19 cellular contexts compared by ENCODE assay signal in genomic region chr7:56003749-56004148, GRCh38. TPM values are rescaled to one million over a fixed set of nuclear protein-coding genes. Genes with fewer than 3 reads are reported as not detected.
DNase-seq lines count a peak whose midpoint lies in the region; ATAC-seq, FAIRE-seq and TF ChIP-seq lines count a peak whose summit lies in the region.
"Had no signal": no experiment of that assay in that cellular context is flagged by ENCODE, and none has a peak within 500 bp of the region (broad histone marks: within the 10 kb centered on the region; RNA-seq: fewer than 3 reads in every experiment).

No MANE protein-coding gene starts in this region.

- no peak overlapping the region for H3K4me3 ChIP-seq in BLaER1
- no peak overlapping the region for H3K4me3 ChIP-seq in K562
- H3K4me3 ChIP-seq: BLaER1 treated with 17β-estradiol and CSF1 and Interleukin-3, amounts not matched to agents 10 nM and 100 nM had no signal

- no peak for TF ChIP-seq CTCF in K562 (IDR thresholded peaks at IDR 0.05 in 2 of 3, conservative IDR thresholded peaks at IDR 0.05 in 1 of 3; ENCODE audit: insufficient read depth in 2 of 3, low read depth in 1 of 3, low read length in 3 of 3)

- 0 out of 2 replicates have a peak overlapping the region, but pooled peaks have one; percentile 13 for H2AFZ ChIP-seq in K562 (ENCODE audit: low read depth, low read length)

- ATAC-seq in K562 (no peak), GM19023 (IDR thresholded peaks at IDR 0.05; ENCODE audit: unreplicated experiment) (no peak)
- ATAC-seq: CD8-positive, alpha-beta T cell had no signal

- H3K79me2 ChIP-seq in K562 (ENCODE audit: control insufficient read depth, insufficient read depth, low read length), result no peaks in the 10 kb centered on the region

- in situ Hi-C loops in K562 (cut with MboI), result loop anchor here (5.0 kb wide), 1 partner anchor 69 kb away; no protein-coding TSS in a partner anchor

- TF ChIP-seq POLR2A in K562 (conservative IDR thresholded peaks at IDR 0.05), result no peak

- H3K27ac ChIP-seq in BLaER1 (no peak overlapping the region), K562 (ENCODE audit: extremely low read depth, low read depth, low read length) (no peak overlapping the region)
- H3K27ac ChIP-seq: BLaER1 treated with 17β-estradiol and CSF1 and Interleukin-3, amounts not matched to agents 10 nM and 100 nM; C4-2B had no signal

- no TSS peak for BruUV-seq in K562 (replicated peaks; lab: Mats Ljungman, UMichigan)

- POLR2A ChIA-PET in K562 (lab: Yijun Ruan, JAX), result no interaction called here

- no peak for TF ChIP-seq RAD21 in K562 (CRISPR knock-in tag; conservative IDR thresholded peaks at IDR 0.05 in 1 of 2, IDR thresholded peaks at IDR 0.05 in 1 of 2)

- H3K4me1 ChIP-seq in BLaER1, result peaks cover 39% of the 10 kb centered on the region
- H3K4me1 ChIP-seq in K562 (replicated peaks in 1 of 2; ENCODE audit: control insufficient read depth in 2 of 2, insufficient read depth in 2 of 2, low read length in 2 of 2), result no peaks in the 10 kb centered on the region; a peak in 1 of 5 replicates
- H3K4me1 ChIP-seq: BE2C had no signal

- H3K4me2 ChIP-seq in BLaER1, result peak overlapping the region; percentile 24; the same call in 1 of the 2 replicates
- H3K4me2 ChIP-seq in K562 (ENCODE audit: insufficient read depth, low read length), result no peak overlapping the region

- no peaks in the 10 kb centered on the region for H3K9me1 ChIP-seq in K562 (ENCODE audit: control insufficient read depth, insufficient read depth, low read length)

- CTCF ChIA-PET in K562 (lab: Yijun Ruan, JAX; ENCODE audit: low intra/inter-chr PET ratio), result interaction anchor here (1.9 kb wide), 1 partner anchor 71 kb away, joined by 6 read pairs; no protein-coding TSS in a partner anchor

- H3K36me3 ChIP-seq in BLaER1, result peaks cover 16% of the 10 kb centered on the region
- peaks cover 8% of the 10 kb centered on the region; the same call in 2 of the 3 replicates for H3K36me3 ChIP-seq in K562 (ENCODE audit: control insufficient read depth, insufficient read depth, low read length)

- TF ChIP-seq EP300 in K562 (IDR thresholded peaks at IDR 0.05; ENCODE audit: low read length), result no peak

- DNase-seq in K562 (ENCODE audit: extremely low read depth in 1 of 4, low spot score in 3 of 4), result peak in 1 of 4 experiments; percentile 7
- no peak for DNase-seq in activated CD4-positive, alpha-beta T cell treated with anti-CD3 and anti-CD28 coated beads, Interleukin-2, amount 50 U/mL, for 1 hour
- DNase-seq: 8988T; ACHN; BE2C; Caco-2; Calu3; CD4-positive, alpha-beta T cell; CD8-positive, alpha-beta T cell; DMS79 treated with DMSO at 0.1 percent for 48 hours; GF-D8 had no signal

- no peaks in the 10 kb centered on the region for H3K9me3 ChIP-seq in BLaER1
- no peaks in the 10 kb centered on the region for H3K9me3 ChIP-seq in K562 (replicated peaks; ENCODE audit: control insufficient read depth, insufficient read depth, low read depth, low read length)
- H3K9me3 ChIP-seq: BE2C; BLaER1 treated with 17β-estradiol and CSF1 and Interleukin-3, amounts not matched to agents 10 nM and 100 nM; Caco-2 had no signal

- H3K27me3 ChIP-seq in BLaER1, result no peaks in the 10 kb centered on the region
- no peaks in the 10 kb centered on the region for H3K27me3 ChIP-seq in K562 (ENCODE audit: control insufficient read depth in 2 of 2, insufficient read depth in 2 of 2, low read length in 2 of 2)
- H3K27me3 ChIP-seq: BE2C; BLaER1 treated with 17β-estradiol and CSF1 and Interleukin-3, amounts not matched to agents 10 nM and 100 nM had no signal

- H3K9ac ChIP-seq in BLaER1 (no peak overlapping the region), K562 (ENCODE audit: insufficient read depth in 1 of 2, low read depth in 2 of 2, low read length in 2 of 2) (no peak overlapping the region)
- H3K9ac ChIP-seq: BLaER1 treated with 17β-estradiol and CSF1 and Interleukin-3, amounts not matched to agents 10 nM and 100 nM had no signal

- WGBS in K562 (ENCODE audit: insufficient coverage, low coverage, missing lambda C conversion rate), result 50% methylated on average over 3 of the region's 4 CpGs

- H4K20me1 ChIP-seq in BLaER1 (no peaks in the 10 kb centered on the region), K562 (replicated peaks; ENCODE audit: control insufficient read depth, insufficient read depth, low read length) (no peaks in the 10 kb centered on the region)
- H4K20me1 ChIP-seq: BLaER1 treated with 17β-estradiol and CSF1 and Interleukin-3, amounts not matched to agents 10 nM and 100 nM had no signal

- no peak for FAIRE-seq in K562 (lab: Jason Lieb, UNC)
- FAIRE-seq: A204.1, D721Med, G401.6, GM12891 had no signal

- intact Hi-C loops in K562 (cut with micrococcal nuclease), result loop anchor here (1.0 kb wide), 1 partner anchor 71 kb away; no protein-coding TSS in a partner anchor

RNA-seq across cellular contexts. Expression of gene NIPSNAP2, which starts 39.4 kb away (rescaled TPM):
- total RNA-seq in K562 (2011; cell fraction: chromatin; rRNA removed; ENCODE audit: low replicate concordance), result 39.0 and 69.5 TPM in 2 replicates
- total RNA-seq in K562 (2011; cell fraction: nucleolus; rRNA removed), result 43.2 and 44.0 TPM in 2 replicates
- total RNA-seq in K562 (2011; cell fraction: nucleoplasm; rRNA removed), result 62.8 and 87.3 TPM in 2 replicates
- total RNA-seq in K562 (2014; rRNA removed) (46.0 and 73.7 TPM in 2 replicates), K562 (2014; rRNA removed; fragmentation: Illumina TruSeq; extraction: Trizol) (68.4 and 77.2 TPM in 2 replicates), K562 (2015; rRNA removed; fragmentation: Illumina TruSeq; extraction: Trizol) (61.3 and 62.8 TPM in 2 replicates), K562 (2021) (52.5 and 52.7 TPM in 2 replicates)
- polyA plus RNA-seq in K562 (2011; rRNA removed) (100 and 107 TPM in 2 replicates), K562 (2014; fragmentation: Illumina TruSeq; extraction: Trizol) (65.8 and 79.4 TPM in 2 replicates), K562 (2014; fragmentation: Nextera tagmentation; extraction: Ambion mirVana) (10 to 100 TPM; 24.9 to 30.4 TPM), K562 (2014; rRNA removed) (53.0 and 53.9 TPM in 2 replicates)
- polyA plus RNA-seq in K562 (2011; cell fraction: cytosol; rRNA removed), result 23.7 and 44.2 TPM in 2 replicates
- 25.7 and 44.6 TPM in 2 replicates for polyA plus RNA-seq in K562 (2011; cell fraction: nucleus; rRNA removed)
- polyA plus RNA-seq in K562 (2012), result 42.3 and 52.0 TPM in 2 replicates
- polyA minus RNA-seq in K562 (2011; rRNA and poly(A)+ RNA removed), result 70.9 and 89.4 TPM in 2 replicates
- 24.7 and 34.9 TPM in 2 replicates for polyA minus RNA-seq in K562 (2011; cell fraction: cytosol; rRNA and poly(A)+ RNA removed)
- 44.0 and 55.2 TPM in 2 replicates for polyA minus RNA-seq in K562 (2011; cell fraction: nucleus; rRNA and poly(A)+ RNA removed)

RNA-seq across cellular contexts. Expression of gene PSPH, which starts 47.5 kb away (rescaled TPM):
- total RNA-seq in K562 (2011; cell fraction: chromatin; rRNA removed; ENCODE audit: low replicate concordance), result 28.4 and 41.0 TPM in 2 replicates
- total RNA-seq in K562 (2011; cell fraction: nucleolus; rRNA removed), result 25.8 and 26.8 TPM in 2 replicates
- 42.1 and 43.0 TPM in 2 replicates for total RNA-seq in K562 (2011; cell fraction: nucleoplasm; rRNA removed)
- total RNA-seq in K562 (2014; rRNA removed) (29.1 and 46.8 TPM in 2 replicates), K562 (2014; rRNA removed; fragmentation: Illumina TruSeq; extraction: Trizol) (16.6 and 17.8 TPM in 2 replicates), K562 (2015; rRNA removed; fragmentation: Illumina TruSeq; extraction: Trizol) (12.1 and 13.8 TPM in 2 replicates), K562 (2021) (20.9 and 21.5 TPM in 2 replicates)
- polyA plus RNA-seq in K562 (2011; rRNA removed) (18.2 and 20.2 TPM in 2 replicates), K562 (2014; fragmentation: Illumina TruSeq; extraction: Trizol) (25.0 and 29.6 TPM in 2 replicates), K562 (2014; fragmentation: Nextera tagmentation; extraction: Ambion mirVana) (1 to 10 TPM; 6.3 to 9.0 TPM), K562 (2014; rRNA removed) (23.6 and 30.6 TPM in 2 replicates)
- polyA plus RNA-seq in K562 (2011; cell fraction: cytosol; rRNA removed), result 19.8 and 22.6 TPM in 2 replicates
- polyA plus RNA-seq in K562 (2011; cell fraction: nucleus; rRNA removed), result 7.2 and 14.2 TPM in 2 replicates
- 16.0 and 52.1 TPM in 2 replicates for polyA plus RNA-seq in K562 (2012)
- 16.7 and 23.1 TPM in 2 replicates for polyA minus RNA-seq in K562 (2011; rRNA and poly(A)+ RNA removed)
- 12.3 and 12.4 TPM in 2 replicates for polyA minus RNA-seq in K562 (2011; cell fraction: cytosol; rRNA and poly(A)+ RNA removed)
- polyA minus RNA-seq in K562 (2011; cell fraction: nucleus; rRNA and poly(A)+ RNA removed), result 10.4 and 13.3 TPM in 2 replicates

RNA-seq across cellular contexts. Expression of gene CCT6A, which starts 47.8 kb away (rescaled TPM):
- 141 and 298 TPM in 2 replicates for total RNA-seq in K562 (2011; cell fraction: chromatin; rRNA removed; ENCODE audit: low replicate concordance)
- 83.9 and 89.7 TPM in 2 replicates for total RNA-seq in K562 (2011; cell fraction: nucleolus; rRNA removed)
- total RNA-seq in K562 (2011; cell fraction: nucleoplasm; rRNA removed), result 151 and 179 TPM in 2 replicates
- 387 and 445 TPM in 2 replicates for total RNA-seq in K562 (2014; rRNA removed)
- total RNA-seq in K562 (2014; rRNA removed; fragmentation: Illumina TruSeq; extraction: Trizol), result 541 and 575 TPM in 2 replicates
- 437 and 481 TPM in 2 replicates for total RNA-seq in K562 (2015; rRNA removed; fragmentation: Illumina TruSeq; extraction: Trizol)
- 302 and 312 TPM in 2 replicates for total RNA-seq in K562 (2021)
- polyA plus RNA-seq in K562 (2011; rRNA removed), result 586 and 708 TPM in 2 replicates
- polyA plus RNA-seq in K562 (2011; cell fraction: cytosol; rRNA removed), result 195 and 223 TPM in 2 replicates
- 185 and 288 TPM in 2 replicates for polyA plus RNA-seq in K562 (2011; cell fraction: nucleus; rRNA removed)
- 213 and 332 TPM in 2 replicates for polyA plus RNA-seq in K562 (2012)
- 353 and 373 TPM in 2 replicates for polyA plus RNA-seq in K562 (2014; fragmentation: Illumina TruSeq; extraction: Trizol)
- 100 to 1,000 TPM; 244 to 314 TPM for polyA plus RNA-seq in K562 (2014; fragmentation: Nextera tagmentation; extraction: Ambion mirVana)
- polyA plus RNA-seq in K562 (2014; rRNA removed), result 404 and 419 TPM in 2 replicates
- polyA minus RNA-seq in K562 (2011; rRNA and poly(A)+ RNA removed), result 690 and 857 TPM in 2 replicates
- 138 and 195 TPM in 2 replicates for polyA minus RNA-seq in K562 (2011; cell fraction: cytosol; rRNA and poly(A)+ RNA removed)
- polyA minus RNA-seq in K562 (2011; cell fraction: nucleus; rRNA and poly(A)+ RNA removed), result 70.1 and 141 TPM in 2 replicates

RNA-seq across cellular contexts. Expression of gene MRPS17, which starts 52.1 kb away (rescaled TPM):
- 13.1 and 15.3 TPM in 2 replicates for total RNA-seq in K562 (2011; cell fraction: chromatin; rRNA removed; ENCODE audit: low replicate concordance)
- 15.3 and 19.8 TPM in 2 replicates for total RNA-seq in K562 (2011; cell fraction: nucleolus; rRNA removed)
- 22.7 and 32.4 TPM in 2 replicates for total RNA-seq in K562 (2011; cell fraction: nucleoplasm; rRNA removed)
- 25.9 and 32.8 TPM in 2 replicates for total RNA-seq in K562 (2014; rRNA removed)
- 43.9 and 45.4 TPM in 2 replicates for total RNA-seq in K562 (2014; rRNA removed; fragmentation: Illumina TruSeq; extraction: Trizol)
- total RNA-seq in K562 (2015; rRNA removed; fragmentation: Illumina TruSeq; extraction: Trizol), result 37.9 and 43.9 TPM in 2 replicates
- total RNA-seq in K562 (2021), result 37.7 and 39.8 TPM in 2 replicates
- 37.7 and 53.4 TPM in 2 replicates for polyA plus RNA-seq in K562 (2011; rRNA removed)
- polyA plus RNA-seq in K562 (2011; cell fraction: cytosol; rRNA removed), result 18.1 and 20.7 TPM in 2 replicates
- 9.8 and 12.5 TPM in 2 replicates for polyA plus RNA-seq in K562 (2011; cell fraction: nucleus; rRNA removed)
- 16.7 and 44.2 TPM in 2 replicates for polyA plus RNA-seq in K562 (2012)
- 34.0 and 35.9 TPM in 2 replicates for polyA plus RNA-seq in K562 (2014; fragmentation: Illumina TruSeq; extraction: Trizol)
- polyA plus RNA-seq in K562 (2014; fragmentation: Nextera tagmentation; extraction: Ambion mirVana), result 10 to 100 TPM; 98.1 to 99.3 TPM
- 33.1 and 43.3 TPM in 2 replicates for polyA plus RNA-seq in K562 (2014; rRNA removed)
- 13.1 and 17.1 TPM in 2 replicates for polyA minus RNA-seq in K562 (2011; rRNA and poly(A)+ RNA removed)
- 8.9 and 9.4 TPM in 2 replicates for polyA minus RNA-seq in K562 (2011; cell fraction: cytosol; rRNA and poly(A)+ RNA removed)
- polyA minus RNA-seq in K562 (2011; cell fraction: nucleus; rRNA and poly(A)+ RNA removed), result 7.0 and 9.0 TPM in 2 replicates
